Comparison of ENCODE assay signal across 17 cellular contexts in the genomic region with DNA sequence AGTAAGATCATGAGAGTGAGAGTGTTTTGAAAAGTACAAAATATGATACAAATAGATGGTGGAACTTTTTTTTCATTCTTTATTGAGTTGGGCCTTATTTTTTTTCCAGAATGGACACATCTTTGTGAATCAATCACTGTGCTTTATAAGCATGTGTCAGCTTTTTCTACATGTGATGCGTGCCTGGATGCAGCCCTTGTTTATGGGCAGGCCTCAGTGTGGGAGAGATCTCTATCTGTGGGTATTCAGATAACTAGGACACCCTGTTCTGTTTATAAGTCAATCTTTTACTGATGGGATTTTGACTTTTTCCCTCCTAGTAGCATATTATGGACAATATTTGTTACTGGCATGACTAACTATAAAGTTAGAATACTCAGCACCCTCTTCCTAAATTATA. TPM values are rescaled to one million over a fixed set of nuclear protein-coding genes. Genes with fewer than 3 reads are reported as not detected.
A peak's percentile ranks its signal among the peaks of the same experiment; 100 is the strongest.
DNase-seq lines count a peak whose midpoint lies in the region; ATAC-seq and TF ChIP-seq lines count a peak whose summit lies in the region.
"Had no signal": no experiment of that assay in that cellular context is flagged by ENCODE, and none has a peak within 500 bp of the region (broad histone marks: within the 10 kb centered on the region; RNA-seq: fewer than 3 reads in every experiment).

No MANE protein-coding gene starts in this region.

- CTCF ChIA-PET in activated naive CD4-positive, alpha-beta T cell treated with anti-CD3 and anti-CD28 coated beads, Interleukin-2, amount 10 ng/mL, durations not matched to agents 7 days and 5 days (lab: Charles Lee), result interaction anchor here (1.2 to 1.7 kb wide), 2 partner anchors 48 to 54 kb away, joined by 3 to 7 read pairs; no protein-coding TSS in a partner anchor

- DNase-seq in CD4-positive, CD25-positive, alpha-beta regulatory T cell, result peak in 1 of 3 donors; percentile 35
- DNase-seq in activated naive CD4-positive, alpha-beta T cell treated with anti-CD3 and anti-CD28 coated beads, Interleukin-2, amount 10 ng/mL, durations not matched to agents 7 days and 5 days, result peak; percentile 40
- DNase-seq in naive thymus-derived CD8-positive, alpha-beta T cell, result no peak
- no peak for DNase-seq in DMS53 (lab: John Stamatoyannopoulos, UW)
- no peak for DNase-seq in osteoblast (ENCODE audit: insufficient read length, low spot score, missing footprints)
- DNase-seq in SIG-M5 (lab: John Stamatoyannopoulos, UW), result no peak
- DNase-seq: activated CD8-positive, alpha-beta memory T cell treated with anti-CD3 and anti-CD28 coated beads, Interleukin-2, amount 50 U/mL, for 48 hours; GDM1; heart right ventricle; islet precursor cell; mammary epithelial cell; NCI-H1436 treated with DMSO at 0.1 percent for 48 hours; stimulated activated CD4-positive, alpha-beta T cell treated with anti-CD3 and anti-CD28 coated beads, Interleukin-15, amount 100 ng/mL, for 24 hours had no signal

- peak overlapping the region; percentile 62 to 83 (median 72) for H3K4me3 Mint-ChIP-seq in CD4-positive, CD25-positive, alpha-beta regulatory T cell
- H3K4me3 Mint-ChIP-seq in activated naive CD4-positive, alpha-beta T cell treated with anti-CD3 and anti-CD28 coated beads, Interleukin-2, amount 10 ng/mL, durations not matched to agents 7 days and 5 days, result no peak overlapping the region
- H3K4me3 Mint-ChIP-seq in naive thymus-derived CD8-positive, alpha-beta T cell, result peak overlapping the region in 9 of 10 donors; percentile 25 to 85 (median 69)
- H3K4me3 Mint-ChIP-seq: neural progenitor cell had no signal

- H4K20me1 ChIP-seq in osteoblast (ENCODE audit: insufficient read depth, low read length), result no peaks in the 10 kb centered on the region

- peaks cover 65 to 85% (median 74%) of the 10 kb centered on the region in 4 donors for H3K4me1 Mint-ChIP-seq in CD4-positive, CD25-positive, alpha-beta regulatory T cell
- H3K4me1 Mint-ChIP-seq in activated naive CD4-positive, alpha-beta T cell treated with anti-CD3 and anti-CD28 coated beads, Interleukin-2, amount 10 ng/mL, durations not matched to agents 7 days and 5 days, result peaks cover 77% of the 10 kb centered on the region
- H3K4me1 Mint-ChIP-seq in naive thymus-derived CD8-positive, alpha-beta T cell, result peaks cover 47 to 86% (median 80%) of the 10 kb centered on the region in 4 donors

- no peaks in the 10 kb centered on the region for H3K36me3 Mint-ChIP-seq in CD4-positive, CD25-positive, alpha-beta regulatory T cell
- H3K36me3 Mint-ChIP-seq in activated naive CD4-positive, alpha-beta T cell treated with anti-CD3 and anti-CD28 coated beads, Interleukin-2, amount 10 ng/mL, durations not matched to agents 7 days and 5 days, result peaks cover 8% of the 10 kb centered on the region
- H3K36me3 Mint-ChIP-seq in naive thymus-derived CD8-positive, alpha-beta T cell, result no peaks in the 10 kb centered on the region
- H3K36me3 Mint-ChIP-seq: neural progenitor cell had no signal

- no peaks in the 10 kb centered on the region for H3K79me2 ChIP-seq in osteoblast (ENCODE audit: insufficient read depth, low read length)

- no peak overlapping the region for H3K4me2 ChIP-seq in osteoblast (ENCODE audit: insufficient read depth, low read length)
- H3K4me2 ChIP-seq: neural progenitor cell had no signal

- no peaks in the 10 kb centered on the region for H3K27me3 Mint-ChIP-seq in CD4-positive, CD25-positive, alpha-beta regulatory T cell
- no peaks in the 10 kb centered on the region for H3K27me3 Mint-ChIP-seq in activated naive CD4-positive, alpha-beta T cell treated with anti-CD3 and anti-CD28 coated beads, Interleukin-2, amount 10 ng/mL, durations not matched to agents 7 days and 5 days
- H3K27me3 Mint-ChIP-seq in naive thymus-derived CD8-positive, alpha-beta T cell, result no peaks in the 10 kb centered on the region

- H3K27ac Mint-ChIP-seq in CD4-positive, CD25-positive, alpha-beta regulatory T cell, result peak overlapping the region; percentile 83 to 99 (median 89)
- peak overlapping the region; percentile 99 for H3K27ac Mint-ChIP-seq in activated naive CD4-positive, alpha-beta T cell treated with anti-CD3 and anti-CD28 coated beads, Interleukin-2, amount 10 ng/mL, durations not matched to agents 7 days and 5 days
- H3K27ac Mint-ChIP-seq in naive thymus-derived CD8-positive, alpha-beta T cell, result peak overlapping the region; percentile 88 to 99 (median 96)
- H3K27ac Mint-ChIP-seq: neural progenitor cell had no signal

- TF ChIP-seq CTCF in osteoblast (IDR thresholded peaks at IDR 0.05; ENCODE audit: extremely low read depth, low read depth, low read length), result no peak

- POLR2A ChIA-PET in naive thymus-derived CD8-positive, alpha-beta T cell (lab: Charles Lee), result interaction anchor here (0.8 to 2.9 kb wide), 10 partner anchors 8 to 106 kb away, joined by 3 to 12 read pairs (median 4); a partner anchor contains a TSS

- H2AFZ ChIP-seq in osteoblast (ENCODE audit: low read length), result no peak overlapping the region
- H2AFZ ChIP-seq: neural progenitor cell had no signal

- H3K9me3 Mint-ChIP-seq in CD4-positive, CD25-positive, alpha-beta regulatory T cell, result peaks cover 0 to 4% (median 0%) of the 10 kb centered on the region in 7 donors
- H3K9me3 Mint-ChIP-seq in activated naive CD4-positive, alpha-beta T cell treated with anti-CD3 and anti-CD28 coated beads, Interleukin-2, amount 10 ng/mL, durations not matched to agents 7 days and 5 days, result no peaks in the 10 kb centered on the region
- peaks cover 0 to 4% (median 0%) of the 10 kb centered on the region in 9 donors for H3K9me3 Mint-ChIP-seq in naive thymus-derived CD8-positive, alpha-beta T cell
- H3K9me3 Mint-ChIP-seq: neural progenitor cell had no signal

- H3K27ac ChIP-seq in CD4-positive, CD25-positive, alpha-beta regulatory T cell (ENCODE audit: insufficient read depth, low read length, poor library complexity, severe bottlenecking), result peak overlapping the region; percentile 83
- peak overlapping the region; percentile 98 for H3K27ac ChIP-seq in KOPT-K1 (ENCODE audit: low read depth, low read length, poor library complexity, severe bottlenecking)
- H3K27ac ChIP-seq in osteoblast (ENCODE audit: low read depth, low read length), result no peak overlapping the region
- H3K27ac ChIP-seq: neural progenitor cell, RWPE1 had no signal

- H3K36me3 ChIP-seq in CD4-positive, CD25-positive, alpha-beta regulatory T cell (ENCODE audit: control insufficient read depth, insufficient read depth, low read length), result no peaks in the 10 kb centered on the region
- H3K36me3 ChIP-seq in KOPT-K1 (ENCODE audit: insufficient read depth, low read length), result no peaks in the 10 kb centered on the region
- H3K36me3 ChIP-seq in osteoblast (ENCODE audit: insufficient read depth, low read length), result no peaks in the 10 kb centered on the region
- H3K36me3 ChIP-seq: heart right ventricle, neural progenitor cell had no signal

- ATAC-seq in CD4-positive, CD25-positive, alpha-beta regulatory T cell (ENCODE audit: low read depth in 2 of 2), result no peak
- ATAC-seq in naive thymus-derived CD8-positive, alpha-beta T cell, result no peak
- ATAC-seq: heart right ventricle had no signal

- H3K4me3 ChIP-seq in CD4-positive, CD25-positive, alpha-beta regulatory T cell (ENCODE audit: low read depth, low read length), result peak overlapping the region; percentile 73
- no peak overlapping the region for H3K4me3 ChIP-seq in osteoblast (ENCODE audit: insufficient read depth, low read length)
- H3K4me3 ChIP-seq: heart right ventricle, neural progenitor cell had no signal

- peaks cover 72% of the 10 kb centered on the region for H3K4me1 ChIP-seq in CD4-positive, CD25-positive, alpha-beta regulatory T cell (ENCODE audit: control insufficient read depth, insufficient read depth, low read length, poor library complexity, severe bottlenecking)
- H3K4me1 ChIP-seq in osteoblast (ENCODE audit: insufficient read depth, low read length), result no peaks in the 10 kb centered on the region
- H3K4me1 ChIP-seq: neural progenitor cell had no signal

- H3K27me3 ChIP-seq in CD4-positive, CD25-positive, alpha-beta regulatory T cell (ENCODE audit: control insufficient read depth, insufficient read depth, low read length), result no peaks in the 10 kb centered on the region
- no peaks in the 10 kb centered on the region for H3K27me3 ChIP-seq in osteoblast (ENCODE audit: insufficient read depth, low read length)
- H3K27me3 ChIP-seq: neural progenitor cell had no signal

- H3K9me3 ChIP-seq in CD4-positive, CD25-positive, alpha-beta regulatory T cell (ENCODE audit: control insufficient read depth in 2 of 2, low read length in 2 of 2), result no peaks in the 10 kb centered on the region
- H3K9me3 ChIP-seq in KOPT-K1 (ENCODE audit: insufficient read depth, low read length, poor library complexity, severe bottlenecking) (no peaks in the 10 kb centered on the region), osteoblast (ENCODE audit: low read depth, low read length) (no peaks in the 10 kb centered on the region)
- H3K9me3 ChIP-seq: heart right ventricle had no signal

RNA-seq across cellular contexts. Expression of a gene that starts 42.9 kb away (rescaled TPM):
- total RNA-seq in CD4-positive, CD25-positive, alpha-beta regulatory T cell, result 376 TPM
- polyA plus RNA-seq in CD4-positive, CD25-positive, alpha-beta regulatory T cell, result 100 to 1,000 TPM; 153 to 176 (median 164) TPM
- total RNA-seq in naive thymus-derived CD8-positive, alpha-beta T cell, result 100 to 1,000 TPM; 416 to 435 TPM
- 100 to 1,000 TPM; 145 to 257 (median 209) TPM for polyA plus RNA-seq in naive thymus-derived CD8-positive, alpha-beta T cell
- under 0.01 TPM in 1 of 2 replicates, not detected in the other for total RNA-seq in osteoblast
- total RNA-seq: fibroblast of lung, mammary epithelial cell had no signal

Comparison
In these comparisons a context has a peak if more than half of its experiments do, and no peak if none do; other contexts are left out.
1. RNA of a gene that starts 42.9 kb away (total RNA-seq): 416 to 435 TPM in naive thymus-derived CD8-positive, alpha-beta T cell and 376 TPM in CD4-positive, CD25-positive, alpha-beta regulatory T cell (single experiment); under 0.01 TPM in osteoblast; every median in the first group is over 100 times any median in the second.
2. Peak in every context shown above with its lines, with median percentiles within 50 percentile points of each other: H3K27ac Mint-ChIP-seq.